In genomic region chr2:75064691-75065396, GRCh38 we compare ENCODE assay signal across 9 cellular contexts.
A peak's percentile ranks its signal among the peaks of the same experiment; 100 is the strongest.
DNase-seq lines count a peak whose midpoint lies in the region; ATAC-seq, FAIRE-seq and TF ChIP-seq lines count a peak whose summit lies in the region.
"Had no signal": no experiment of that assay in that cellular context is flagged by ENCODE, and none has a peak within 500 bp of the region (broad histone marks: within the 10 kb centered on the region; RNA-seq: fewer than 3 reads in every experiment).

No MANE protein-coding gene starts in this region.

- H3K23me2 ChIP-seq in H1 (ENCODE audit: low read depth, low read length), result no peaks in the 10 kb centered on the region

- H2BK5ac ChIP-seq in H1 (ENCODE audit: low read depth, low read length), result peak overlapping the region; percentile 17; the same call in 1 of the 2 replicates

- no peak overlapping the region for H3K4me3 ChIP-seq in H1 (ENCODE audit: extremely low read depth in 1 of 4, insufficient read depth in 2 of 4, low read depth in 3 of 4, low read length in 4 of 4)

- no peaks in the 10 kb centered on the region for H4K20me1 ChIP-seq in H1 (replicated peaks in 1 of 2; ENCODE audit: control insufficient read depth in 1 of 2, insufficient read depth in 2 of 2, low read length in 2 of 2)

- H3K18ac ChIP-seq in H1 (ENCODE audit: extremely low read depth, low read length), result no peak overlapping the region; the same call in 1 of the 2 replicates

- peak; percentile 5 for DNase-seq in NCI-H1105 treated with DMSO at 0.1 percent for 48 hours (lab: John Stamatoyannopoulos, UW)
- no peak for DNase-seq in NCI-H1105 (lab: John Stamatoyannopoulos, UW)
- DNase-seq in NCI-H2107 treated with DMSO at 0.1 percent for 48 hours (lab: John Stamatoyannopoulos, UW; ENCODE audit: unreplicated experiment), result peak; percentile 14
- DNase-seq in activated CD4-positive, alpha-beta T cell treated with anti-CD3 and anti-CD28 coated beads, Interleukin-2, amount 10 ng/mL, durations not matched to agents 7 days and 5 days, result peak; percentile 47
- peak in 1 of 2 experiments; percentile 90 for DNase-seq in H1 (ENCODE audit: low read depth in 1 of 2, low spot score in 2 of 2)
- DNase-seq in myocyte (ENCODE audit: low read depth), result peak; percentile 59
- DNase-seq in stromal cell of bone marrow (ENCODE audit: low read depth), result peak; percentile 19

- no peaks in the 10 kb centered on the region for H3K79me2 ChIP-seq in H1 (ENCODE audit: control insufficient read depth in 1 of 2, insufficient read depth in 2 of 2, low read length in 2 of 2)

- no peaks in the 10 kb centered on the region for H3K79me1 ChIP-seq in H1 (ENCODE audit: low read depth, low read length)

- TF ChIP-seq CTCF in H1 (IDR thresholded peaks at IDR 0.05; ENCODE audit: control extremely low read depth in 1 of 3, insufficient read depth in 1 of 3, low read depth in 1 of 3, low read length in 3 of 3), result peak; percentile 86 to 92 (median 90)

- H3K36me3 Mint-ChIP-seq in activated CD4-positive, alpha-beta T cell treated with anti-CD3 and anti-CD28 coated beads, Interleukin-2, amount 10 ng/mL, durations not matched to agents 7 days and 5 days (ENCODE audit: low read depth), result no peaks in the 10 kb centered on the region

- H3K9ac ChIP-seq in H1 (replicated peaks in 1 of 4; ENCODE audit: extremely low read depth in 1 of 4, low read depth in 3 of 4, low read length in 3 of 4), result no peak overlapping the region

- TF ChIP-seq EP300 in H1 (IDR thresholded peaks at IDR 0.05; ENCODE audit: borderline replicate concordance in 1 of 2, low read depth in 2 of 2, low read length in 2 of 2), result no peak

- no peaks in the 10 kb centered on the region for H3K27me3 Mint-ChIP-seq in activated CD4-positive, alpha-beta T cell treated with anti-CD3 and anti-CD28 coated beads, Interleukin-2, amount 10 ng/mL, durations not matched to agents 7 days and 5 days

- no peak overlapping the region; the same call in 1 of the 2 replicates for H2AFZ ChIP-seq in H1 (ENCODE audit: low read length)

- TF ChIP-seq RAD21 in H1 (IDR thresholded peaks at IDR 0.05 in 1 of 2, conservative IDR thresholded peaks at IDR 0.05 in 1 of 2; ENCODE audit: low read depth in 2 of 2, low read length in 2 of 2), result peak; percentile 77 to 81

- no peak overlapping the region for H4K5ac ChIP-seq in H1 (ENCODE audit: insufficient read length, low read depth, low read length)

- H3K4me3 Mint-ChIP-seq in activated CD4-positive, alpha-beta T cell treated with anti-CD3 and anti-CD28 coated beads, Interleukin-2, amount 10 ng/mL, durations not matched to agents 7 days and 5 days, result no peak overlapping the region

- H3K36me3 ChIP-seq in H1 (ENCODE audit: control insufficient read depth in 2 of 4, insufficient read depth in 4 of 4, low read length in 3 of 4), result no peaks in the 10 kb centered on the region

- 0 out of 2 replicates have a peak overlapping the region, but pooled peaks have one; percentile 84 for H2BK15ac ChIP-seq in H1 (ENCODE audit: low read length)

- TF ChIP-seq POLR2A in H1 (IDR thresholded peaks at IDR 0.05; ENCODE audit: control extremely low read depth in 1 of 2, low read depth in 2 of 2, low read length in 2 of 2), result no peak

- H3K9me3 ChIP-seq in H1 (ENCODE audit: insufficient read depth in 2 of 2, low read depth in 1 of 2, low read length in 1 of 2), result no peaks in the 10 kb centered on the region

- H3K27me3 ChIP-seq in H1 (replicated peaks in 1 of 4; ENCODE audit: control insufficient read depth in 3 of 4, extremely low read depth in 1 of 4, insufficient read depth in 3 of 4, low read length in 3 of 4), result peaks cover 0 to 2% (median 0%) of the 10 kb centered on the region in 4 experiments; a peak in 2 of 7 replicates

- peak; percentile 79 for ATAC-seq in HG02642 (IDR thresholded peaks at IDR 0.05; ENCODE audit: poor library complexity, unreplicated experiment)

- no peak overlapping the region for H2BK120ac ChIP-seq in H1 (replicated peaks; ENCODE audit: low read depth, low read length)

- WGBS in H1 (ENCODE audit: extremely low coverage in 1 of 2, insufficient coverage in 1 of 2, insufficient read length in 1 of 2, insufficient replicate concordance in 2 of 2, low coverage in 1 of 2, low lambda C conversion rate in 2 of 2, missing lambda C conversion rate in 1 of 2), 2 experiments, result 45% methylated on average over 8 of the region's 8 CpGs; no CpG with 5 or more reads in 1 of the 2 experiments

- no peak overlapping the region for H3K27ac ChIP-seq in H1 (ENCODE audit: low read depth, low read length)

- POLR2A ChIA-PET in activated CD4-positive, alpha-beta T cell treated with anti-CD3 and anti-CD28 coated beads, Interleukin-2, amount 10 ng/mL, durations not matched to agents 7 days and 5 days (lab: Charles Lee), result no interaction called here
- POLR2A ChIA-PET in H1 (lab: Charles Lee; ENCODE audit: partially characterized antibody), result no interaction called here

- H3K4ac ChIP-seq in H1 (replicated peaks; ENCODE audit: insufficient read length, low read depth, low read length), result peak overlapping the region; percentile 3

- no peak overlapping the region for H3K4me2 ChIP-seq in H1 (ENCODE audit: insufficient read depth in 1 of 2, low read depth in 2 of 2, low read length in 2 of 2)

- no peak overlapping the region for H3K56ac ChIP-seq in H1 (replicated peaks; ENCODE audit: insufficient read length, low read depth, low read length)

- no peak overlapping the region for H3K23ac ChIP-seq in H1 (ENCODE audit: insufficient read length)

- FAIRE-seq in H1 (lab: Jason Lieb, UNC), result no peak
- FAIRE-seq: frontal cortex had no signal

- H3K14ac ChIP-seq in H1 (ENCODE audit: insufficient read length), result no peak overlapping the region

- no peak overlapping the region for H2AK5ac ChIP-seq in H1 (ENCODE audit: low read depth, low read length)

- peaks cover 0 to 6% (median 0%) of the 10 kb centered on the region in 4 experiments; a peak in 3 of 7 replicates for H3K4me1 ChIP-seq in H1 (replicated peaks in 1 of 4; ENCODE audit: control insufficient read depth in 3 of 4, insufficient read depth in 4 of 4, low read length in 3 of 4)

- no peak overlapping the region for H4K91ac ChIP-seq in H1 (replicated peaks; ENCODE audit: insufficient read length, low read length)

- peaks cover 3% of the 10 kb centered on the region for H3K4me1 Mint-ChIP-seq in activated CD4-positive, alpha-beta T cell treated with anti-CD3 and anti-CD28 coated beads, Interleukin-2, amount 10 ng/mL, durations not matched to agents 7 days and 5 days

- no peak overlapping the region for H4K8ac ChIP-seq in H1 (ENCODE audit: extremely low read depth, insufficient read depth, low read length)

- CTCF ChIA-PET in activated CD4-positive, alpha-beta T cell treated with anti-CD3 and anti-CD28 coated beads, Interleukin-2, amount 10 ng/mL, durations not matched to agents 7 days and 5 days (lab: Charles Lee), result interaction anchor here (0.7 to 1.3 kb wide), 3 partner anchors 11 to 18 kb away, joined by 3 to 5 read pairs (median 3); no protein-coding TSS in a partner anchor
- CTCF ChIA-PET in H1 (lab: Charles Lee; ENCODE audit: partially characterized antibody), result interaction anchor here (0.6 to 6.0 kb wide), 52 partner anchors 9 to 546 kb away, joined by 3 to 44 read pairs (median 4); partner anchors contain the start of gene TACR1

- H3K9me3 Mint-ChIP-seq in activated CD4-positive, alpha-beta T cell treated with anti-CD3 and anti-CD28 coated beads, Interleukin-2, amount 10 ng/mL, durations not matched to agents 7 days and 5 days, result no peaks in the 10 kb centered on the region

- no peak overlapping the region for H3K27ac Mint-ChIP-seq in activated CD4-positive, alpha-beta T cell treated with anti-CD3 and anti-CD28 coated beads, Interleukin-2, amount 10 ng/mL, durations not matched to agents 7 days and 5 days

- H2BK12ac ChIP-seq in H1 (ENCODE audit: low read depth, low read length), result no peak overlapping the region

- no peak overlapping the region for H2BK20ac ChIP-seq in H1 (ENCODE audit: low read length)

TF ChIP-seq in H1, 55 proteins besides CTCF, POLR2A, EP300 and RAD21:
- TF ChIP-seq TEAD4 (IDR thresholded peaks at IDR 0.05; ENCODE audit: low read depth, low read length), result 0 out of 2 replicates have a peak, but pooled peaks have one; percentile 15
- TF ChIP-seq RNF2 (IDR thresholded peaks at IDR 0.05; ENCODE audit: borderline replicate concordance, low read depth, low read length, missing control alignments, poor library complexity, severe bottlenecking), result no peak
- no peak for TF ChIP-seq SUZ12 (IDR thresholded peaks at IDR 0.05; ENCODE audit: low read length)
- TF ChIP-seq ASH2L (IDR thresholded peaks at IDR 0.05; ENCODE audit: low read length), result no peak
